ENCODE assay signal across 8 cellular contexts in the genomic region with DNA sequence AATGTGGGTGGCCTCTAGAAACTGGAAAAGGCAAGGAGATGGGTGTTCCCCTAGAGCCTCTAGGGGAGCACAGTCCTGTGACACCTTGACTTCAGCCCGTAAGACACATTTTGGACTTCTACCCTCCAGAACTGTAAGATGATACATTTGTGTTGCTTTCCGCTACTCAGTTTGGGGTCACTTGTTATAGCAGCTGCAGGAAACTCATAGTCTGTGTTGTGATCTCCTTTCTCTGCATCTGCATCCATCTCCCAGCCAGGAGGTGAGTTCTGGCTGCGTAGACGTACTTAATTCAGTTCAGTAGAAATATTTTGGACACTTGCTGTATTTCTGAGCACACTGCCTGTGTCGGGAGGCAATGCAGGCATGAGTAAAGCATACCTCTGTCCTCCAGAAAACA. TPM values are rescaled to one million over a fixed set of nuclear protein-coding genes. Genes with fewer than 3 reads are reported as not detected.
"Had no signal": no experiment of that assay in that cellular context is flagged by ENCODE, and none has a peak within 500 bp of the region (broad histone marks: within the 10 kb centered on the region; RNA-seq: fewer than 3 reads in every experiment).

No MANE protein-coding gene starts in this region.

- H3K9me3 Mint-ChIP-seq: GM23338, H9, HFFc6 had no signal

- H3K4me3 ChIP-seq: GM23338, K562 had no signal

- H3K27ac Mint-ChIP-seq: GM23338, HFFc6 had no signal

- ATAC-seq: GM23338, K562 had no signal

- DNase-seq: H9, HFFc6, IMR-90, KG1 had no signal

- H2AFZ ChIP-seq: GM23338 had no signal

- H3K4me3 Mint-ChIP-seq: GM23338, H9, HFFc6 had no signal

- H3K4me1 Mint-ChIP-seq: GM23338, H9 had no signal

- H3K4me2 ChIP-seq: GM23338 had no signal

- H3K27ac ChIP-seq: HL-60 had no signal

RNA-seq across cellular contexts. Expression of a gene that starts 29.3 kb away (rescaled TPM):
- total RNA-seq: H1 had no signal
- polyA plus RNA-seq: IMR-90 had no signal
